1 cellular context compared by ENCODE assay signal in genomic region chr1:156608981-156609380, GRCh38.
TF ChIP-seq lines count a peak whose summit lies in the region.

No MANE protein-coding gene starts in this region.

TF ChIP-seq in HCT116, 20 proteins besides CTCF, POLR2A, EP300 and RAD21 (continued from another document):
- TF ChIP-seq REST (IDR thresholded peaks at IDR 0.05; ENCODE audit: low read depth) (no peak), SP1 (IDR thresholded peaks at IDR 0.05; ENCODE audit: low read depth) (no peak), ZFX (IDR thresholded peaks at IDR 0.05) (no peak), FOSL1 (IDR thresholded peaks at IDR 0.05; ENCODE audit: low read depth) (no peak), ZNF274 (IDR thresholded peaks at IDR 0.05; ENCODE audit: low read depth, low read length) (no peak), MAX (IDR thresholded peaks at IDR 0.05) (no peak), SIN3A (IDR thresholded peaks at IDR 0.05; ENCODE audit: low read depth) (no peak), EGR1 (IDR thresholded peaks at IDR 0.05; ENCODE audit: low read depth) (no peak)
